ENCODE assay signal across 10 cellular contexts in genomic region chr13:48491423-48492122, GRCh38. TPM values are rescaled to one million over a fixed set of nuclear protein-coding genes. Genes with fewer than 3 reads are reported as not detected.
DNase-seq lines count a peak whose midpoint lies in the region; FAIRE-seq and TF ChIP-seq lines count a peak whose summit lies in the region.
"Had no signal": no experiment of that assay in that cellular context is flagged by ENCODE, and none has a peak within 500 bp of the region (broad histone marks: within the 10 kb centered on the region; RNA-seq: fewer than 3 reads in every experiment).

No MANE protein-coding gene starts in this region.

- H3K4me1 ChIP-seq in esophagus squamous epithelium = peaks cover 0 to 63% (median 9%) of the 10 kb centered on the region in 3 donors
- H3K4me1 ChIP-seq in spleen = peaks cover 18 to 96% (median 75%) of the 10 kb centered on the region in 6 donors

- no peak for FAIRE-seq in frontal cortex (lab: Jason Lieb, UNC)

- H3K27ac ChIP-seq in KOPT-K1 (ENCODE audit: low read depth, low read length, poor library complexity, severe bottlenecking) (peak overlapping the region; percentile 100), esophagus squamous epithelium (peak overlapping the region; percentile 50 to 76 (median 69)), spleen (peak overlapping the region; percentile 30 to 89 (median 88))

- H3K36me3 ChIP-seq in KOPT-K1 (ENCODE audit: insufficient read depth, low read length) (peaks cover 89% of the 10 kb centered on the region), esophagus squamous epithelium (peaks cover 0 to 22% (median 0%) of the 10 kb centered on the region in 3 donors), spleen (peaks cover 0 to 41% (median 0%) of the 10 kb centered on the region in 6 donors)

- H3K27me3 ChIP-seq in esophagus squamous epithelium (no peaks in the 10 kb centered on the region), spleen (replicated peaks in 1 of 7) (no peaks in the 10 kb centered on the region)

- no peak for TF ChIP-seq CTCF in GM12875 (IDR thresholded peaks at IDR 0.05; ENCODE audit: borderline replicate concordance, insufficient read depth, low read depth, low read length)
- TF ChIP-seq CTCF in esophagus squamous epithelium (IDR thresholded peaks at IDR 0.05) = no peak
- no peak for TF ChIP-seq CTCF in spleen (IDR thresholded peaks at IDR 0.05 in 8 of 11, conservative IDR thresholded peaks at IDR 0.05 in 3 of 11)

- DNase-seq in esophagus squamous epithelium (lab: John Stamatoyannopoulos, UW) (no peak), spleen (no peak), occipital lobe (lab: John Stamatoyannopoulos, UW) (no peak), SKM-1 (lab: John Stamatoyannopoulos, UW; ENCODE audit: unreplicated experiment) (no peak), frontal cortex (ENCODE audit: low spot score in 2 of 2) (no peak), NCI-H1105 treated with DMSO at 0.1 percent for 48 hours (lab: John Stamatoyannopoulos, UW) (no peak)
- DNase-seq: dermis blood vessel endothelial cell, mesendoderm had no signal

- H3K4me3 ChIP-seq in GM12875 (ENCODE audit: low read depth, low read length) (peak overlapping the region; percentile 55), esophagus squamous epithelium (peak overlapping the region in 2 of 4 donors; percentile 24 to 37), spleen (peak overlapping the region in 7 of 8 donors; percentile 28 to 63 (median 36))

- H3K9me3 ChIP-seq in KOPT-K1 (ENCODE audit: insufficient read depth, low read length, poor library complexity, severe bottlenecking) (peaks cover 15% of the 10 kb centered on the region), esophagus squamous epithelium (no peaks in the 10 kb centered on the region), spleen (peaks cover 0 to 11% (median 0%) of the 10 kb centered on the region in 8 donors)

- intact Hi-C loops in esophagus squamous epithelium (cut with DNase I) (loop anchor here (10.0 kb wide), 1 partner anchor 77 kb away; the partner anchor contains the start of gene LPAR6), spleen (cut with DNase I; ENCODE audit: low total_unique reads) (no loop called here)

- TF ChIP-seq POLR2A in esophagus squamous epithelium (IDR thresholded peaks at IDR 0.05) (no peak), spleen (IDR thresholded peaks at IDR 0.05) (no peak)

RNA-seq across cellular contexts. Expression of gene RCBTB2, which starts 41.3 kb away (rescaled TPM):
- 10 to 100 TPM in 3 of 4 donors, 1 to 10 TPM in 1; 8.1 to 24.7 (median 14.9) TPM for total RNA-seq in esophagus squamous epithelium
- total RNA-seq in spleen = 10 to 100 TPM; 14.4 to 19.6 (median 15.9) TPM
- polyA plus RNA-seq in spleen = 10 to 100 TPM in 2 of 3 donors, 1 to 10 TPM in 1; 6.7 to 14.1 (median 12.5) TPM
- total RNA-seq in occipital lobe = 45.2 TPM
- 33.0 TPM for total RNA-seq in frontal cortex
